8 cellular contexts compared by ENCODE assay signal in genomic region chr10:109922976-109923921, GRCh38. TPM values are rescaled to one million over a fixed set of nuclear protein-coding genes. Genes with fewer than 3 reads are reported as not detected.
DNase-seq lines count a peak whose midpoint lies in the region; ATAC-seq lines count a peak whose summit lies in the region.

Gene XPNPEP1 (minus strand): TSS chr10:109923511. CDS start chr10:109923433, 78 bp downstream.

- POLR2A ChIA-PET in naive thymus-derived CD8-positive, alpha-beta T cell (lab: Charles Lee): interaction anchor here (0.7 to 3.1 kb wide), 7 partner anchors 10 to 287 kb away, joined by 3 to 16 read pairs (median 4); no protein-coding TSS in a partner anchor

- peak within 1 kb of the TSS; percentile 86 to 96 (median 93) for H3K27ac Mint-ChIP-seq in naive thymus-derived CD8-positive, alpha-beta T cell
- peak within 1 kb of the TSS; percentile 95 for H3K27ac Mint-ChIP-seq in stimulated activated naive B cell treated with anti-CD40 and anti-IgM and Interleukin-4, amounts not matched to agents 10 μg/mL and 1 μg/mL and 100 μg/mL, for 72 hours

- no peaks in the 10 kb centered on the region for H3K36me3 Mint-ChIP-seq in naive thymus-derived CD8-positive, alpha-beta T cell
- H3K36me3 Mint-ChIP-seq in stimulated activated naive B cell treated with anti-CD40 and anti-IgM and Interleukin-4, amounts not matched to agents 10 μg/mL and 1 μg/mL and 100 μg/mL, for 72 hours: peaks cover 10 to 22% of the 10 kb centered on the region in 2 donors

- peak within 1 kb of the TSS; percentile 79 for H3K9ac ChIP-seq in HUES6 (ENCODE audit: low read length)

- H3K4me3 ChIP-seq in HUES6 (ENCODE audit: low read depth, low read length): peak within 1 kb of the TSS; percentile 79

- no peaks in the 10 kb centered on the region for H3K9me3 Mint-ChIP-seq in naive thymus-derived CD8-positive, alpha-beta T cell
- peaks cover 0 to 2% of the 10 kb centered on the region in 2 donors for H3K9me3 Mint-ChIP-seq in stimulated activated naive B cell treated with anti-CD40 and anti-IgM and Interleukin-4, amounts not matched to agents 10 μg/mL and 1 μg/mL and 100 μg/mL, for 72 hours

- peaks cover 28% of the 10 kb centered on the region for H3K4me1 ChIP-seq in HUES6 (ENCODE audit: control insufficient read depth, insufficient read depth, low read length)

- DNase-seq in DMS153 (lab: John Stamatoyannopoulos, UW) (peak; percentile 64), RKO (ENCODE audit: low spot score) (peak; percentile 90), activated T-helper 1 cell treated with Interleukin-2 at 50 U/mL for 16 hours (ENCODE audit: low read depth) (peak; percentile 65), fibroblast of gingiva (ENCODE audit: low read depth) (peak; percentile 89)
- DNase-seq in naive thymus-derived CD8-positive, alpha-beta T cell: peak; percentile 66 to 85 (median 70)
- DNase-seq in stimulated activated naive B cell treated with anti-CD40 and anti-IgM and Interleukin-4, amounts not matched to agents 10 μg/mL and 1 μg/mL and 100 μg/mL, for 72 hours: peak; percentile 80

- H3K27ac ChIP-seq in HUES6 (ENCODE audit: low read depth, low read length): no peak within 1 kb of the TSS; the same call in 1 of the 2 replicates

- no peaks in the 10 kb centered on the region for H3K36me3 ChIP-seq in HUES6 (ENCODE audit: control insufficient read depth, insufficient read depth, low read length)

- H3K27me3 Mint-ChIP-seq in naive thymus-derived CD8-positive, alpha-beta T cell: no peaks in the 10 kb centered on the region
- H3K27me3 Mint-ChIP-seq in stimulated activated naive B cell treated with anti-CD40 and anti-IgM and Interleukin-4, amounts not matched to agents 10 μg/mL and 1 μg/mL and 100 μg/mL, for 72 hours: no peaks in the 10 kb centered on the region

- H3K4me1 Mint-ChIP-seq in naive thymus-derived CD8-positive, alpha-beta T cell: peaks cover 29 to 57% (median 54%) of the 10 kb centered on the region in 4 donors
- peaks cover 30 to 59% of the 10 kb centered on the region in 2 donors for H3K4me1 Mint-ChIP-seq in stimulated activated naive B cell treated with anti-CD40 and anti-IgM and Interleukin-4, amounts not matched to agents 10 μg/mL and 1 μg/mL and 100 μg/mL, for 72 hours

- ATAC-seq in GM21447 (IDR thresholded peaks at IDR 0.05; ENCODE audit: unreplicated experiment): peak; percentile 84
- ATAC-seq in naive thymus-derived CD8-positive, alpha-beta T cell: peak; percentile 87 to 92
- peak; percentile 96 to 98 for ATAC-seq in stimulated activated naive B cell treated with anti-CD40 and anti-IgM and Interleukin-4, amounts not matched to agents 10 μg/mL and 1 μg/mL and 100 μg/mL, for 72 hours (replicated peaks)

- peak within 1 kb of the TSS; percentile 71 to 93 (median 90) for H3K4me3 Mint-ChIP-seq in naive thymus-derived CD8-positive, alpha-beta T cell
- H3K4me3 Mint-ChIP-seq in stimulated activated naive B cell treated with anti-CD40 and anti-IgM and Interleukin-4, amounts not matched to agents 10 μg/mL and 1 μg/mL and 100 μg/mL, for 72 hours: peak within 1 kb of the TSS; percentile 89 to 93

- peaks cover 12% of the 10 kb centered on the region; the same call in 1 of the 2 replicates for H3K27me3 ChIP-seq in HUES6 (ENCODE audit: control insufficient read depth, insufficient read depth, low read length)

- no peaks in the 10 kb centered on the region for H3K9me3 ChIP-seq in HUES6 (ENCODE audit: control insufficient read depth, insufficient read depth, low read depth, low read length)

RNA-seq across cellular contexts. Expression of gene XPNPEP1, which starts in this region (rescaled TPM):
- 10 to 100 TPM; 42.2 to 42.3 TPM for total RNA-seq in naive thymus-derived CD8-positive, alpha-beta T cell
- 10 to 100 TPM; 16.6 to 19.9 (median 18.7) TPM for polyA plus RNA-seq in naive thymus-derived CD8-positive, alpha-beta T cell
